ENCODE assay signal across 21 cellular contexts in genomic region chr18:78991446-78991845, GRCh38. TPM values are rescaled to one million over a fixed set of nuclear protein-coding genes. Genes with fewer than 3 reads are reported as not detected.
"Had no signal": no experiment of that assay in that cellular context is flagged by ENCODE, and none has a peak within 500 bp of the region (broad histone marks: within the 10 kb centered on the region; RNA-seq: fewer than 3 reads in every experiment).

No MANE protein-coding gene starts in this region.

- H3K9me3 ChIP-seq: esophagus squamous epithelium, left ventricle myocardium inferior, lower lobe of right lung had no signal

- H3K36me3 ChIP-seq: esophagus squamous epithelium, left ventricle myocardium inferior, lower lobe of right lung had no signal

- ATAC-seq: left cardiac atrium, lower lobe of right lung, natural killer cell, right cardiac atrium had no signal

- H3K4me3 ChIP-seq: dorsolateral prefrontal cortex, esophagus squamous epithelium, hepatocyte, left ventricle myocardium inferior, lower lobe of right lung had no signal

- H3K4me1 Mint-ChIP-seq: memory B cell, natural killer cell had no signal

- DNase-seq: cortex of kidney; dorsolateral prefrontal cortex; effector CD8-positive, alpha-beta T cell; esophagus squamous epithelium; foreskin fibroblast; left cardiac atrium; left ventricle myocardium inferior; lower lobe of right lung; natural killer cell; right cardiac atrium; small intestine; stimulated activated CD4-positive, alpha-beta T cell treated with anti-CD3 and anti-CD28 coated beads, Interleukin-12 subunit alpha, Interleukin-12 subunit beta, amount 100 ng/mL, for 4 hours; stimulated activated CD4-positive, alpha-beta T cell treated with anti-CD3 and anti-CD28 coated beads, Interleukin-2, amount 100 ng/mL, for 48 hours; stimulated activated naive CD4-positive, alpha-beta T cell treated with Interleukin-2 at 50 U/mL for 16 hours; trophoblast cell had no signal

- H3K36me3 Mint-ChIP-seq: memory B cell, mesothelial cell of epicardium, natural killer cell had no signal

- H2AFZ ChIP-seq: hepatocyte had no signal

- H3K79me2 ChIP-seq: hepatocyte had no signal

- H3K4me1 ChIP-seq: esophagus squamous epithelium, left ventricle myocardium inferior, lower lobe of right lung had no signal

- H3K4me3 Mint-ChIP-seq: memory B cell, mesothelial cell of epicardium, natural killer cell had no signal

- H3K27ac Mint-ChIP-seq: memory B cell, mesothelial cell of epicardium, natural killer cell had no signal

- H3K27ac ChIP-seq: dorsolateral prefrontal cortex, esophagus squamous epithelium, hepatocyte, left ventricle myocardium inferior, lower lobe of right lung had no signal

- FAIRE-seq: endometrium, kidney, small intestine had no signal

- H3K4me2 ChIP-seq: hepatocyte had no signal

- H3K9me3 Mint-ChIP-seq: memory B cell, mesothelial cell of epicardium, natural killer cell had no signal

RNA-seq across cellular contexts. Expression of gene SALL3, which starts 11.8 kb away (rescaled TPM):
- total RNA-seq: esophagus squamous epithelium, lower lobe of right lung, myocyte, natural killer cell had no signal
